8 cellular contexts compared by ENCODE assay signal in genomic region chr14:77862154-77862783, GRCh38.
A peak's percentile ranks its signal among the peaks of the same experiment; 100 is the strongest.
DNase-seq lines count a peak whose midpoint lies in the region; ATAC-seq and TF ChIP-seq lines count a peak whose summit lies in the region.

No MANE protein-coding gene starts in this region.

- ATAC-seq in GM19452 (IDR thresholded peaks at IDR 0.05; ENCODE audit: unreplicated experiment) (peak; percentile 79), HG02973 (IDR thresholded peaks at IDR 0.05; ENCODE audit: unreplicated experiment) (no peak)

- peak; percentile 99 for TF ChIP-seq CTCF in astrocyte of the spinal cord (IDR thresholded peaks at IDR 0.05; ENCODE audit: low read depth, low read length)

- H3K4me3 ChIP-seq in Jurkat, Clone E6-1 (ENCODE audit: low read length), result no peak overlapping the region
- H3K4me3 ChIP-seq in astrocyte of the spinal cord (ENCODE audit: low read depth, low read length) (no peak overlapping the region), skeletal muscle cell (ENCODE audit: low read depth, low read length) (no peak overlapping the region)

- in situ Hi-C loops in astrocyte of the spinal cord (cut with HindIII; ENCODE audit: low sequenced_read_pairs), result no loop called here

- peak; percentile 35 for DNase-seq in CMK (ENCODE audit: low read depth)
- peak; percentile 46 for DNase-seq in Jurkat, Clone E6-1 (ENCODE audit: low read depth, low spot score)
- peak; percentile 30 for DNase-seq in T-helper 22 cell (ENCODE audit: low read depth)
- peak; percentile 65 for DNase-seq in astrocyte of the spinal cord (ENCODE audit: low read depth, low spot score)
- peak in 50 of 51 donors; percentile 12 to 95 (median 66) for DNase-seq in hypothalamus (lab: John Stamatoyannopoulos, UW)
- DNase-seq in skeletal muscle cell (ENCODE audit: low read depth), result peak; percentile 19
